In the genomic region with DNA sequence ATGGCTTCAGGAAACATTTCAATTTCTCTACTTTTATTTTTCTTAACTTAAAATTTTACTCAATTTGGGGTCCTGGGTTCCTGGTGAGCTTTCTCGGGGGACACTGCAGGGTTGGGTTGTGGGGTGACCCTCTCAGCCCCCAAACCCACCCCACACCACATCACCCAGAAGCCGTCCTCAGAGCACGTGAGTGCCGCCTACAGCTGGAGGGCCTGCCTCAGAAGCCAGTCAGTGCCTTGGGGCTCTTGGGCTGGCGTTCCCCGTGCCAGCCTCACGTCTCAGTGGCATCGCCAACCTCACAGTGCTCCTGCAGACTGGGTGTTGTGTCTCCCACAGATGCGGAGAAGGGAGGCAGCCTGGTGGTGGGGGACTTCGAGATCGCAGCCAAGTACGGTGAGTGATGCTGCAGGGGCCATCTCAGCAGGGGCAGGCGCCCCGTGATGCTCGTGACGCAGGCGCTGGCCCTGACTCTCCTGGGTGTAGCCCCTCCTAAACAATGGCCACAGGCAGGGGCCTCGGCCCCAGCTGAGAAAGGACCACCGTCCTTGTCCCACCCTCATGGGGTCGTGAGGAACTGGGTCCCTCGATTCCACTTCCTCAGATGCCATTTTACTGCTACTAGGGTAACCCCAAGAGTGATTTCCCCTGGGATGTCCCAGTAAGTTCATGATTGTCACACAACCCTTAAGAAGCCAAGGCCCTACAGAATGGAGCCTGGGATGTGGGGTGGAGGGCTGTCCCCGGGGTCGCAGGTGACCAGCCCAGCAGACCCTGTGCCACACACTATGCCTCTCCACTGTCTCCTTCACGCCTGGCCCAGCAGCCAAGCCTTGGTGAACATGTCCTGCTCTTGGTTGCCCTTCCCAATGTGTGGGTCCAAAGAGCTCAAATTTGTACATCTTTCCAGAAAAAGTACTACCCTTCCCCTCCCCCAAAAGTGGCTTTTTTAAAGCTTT, we compare ENCODE assay signal across 11 cellular contexts. TPM values are rescaled to one million over a fixed set of nuclear protein-coding genes. Genes with fewer than 3 reads are reported as not detected.
DNase-seq lines count a peak whose midpoint lies in the region; ATAC-seq and TF ChIP-seq lines count a peak whose summit lies in the region.
"Had no signal": no experiment of that assay in that cellular context is flagged by ENCODE, and none has a peak within 500 bp of the region (broad histone marks: within the 10 kb centered on the region; RNA-seq: fewer than 3 reads in every experiment).

No MANE protein-coding gene starts in this region.

- H3K27me3 ChIP-seq in cardiac muscle cell (no peaks in the 10 kb centered on the region), foreskin keratinocyte (no peaks in the 10 kb centered on the region), stomach (no peaks in the 10 kb centered on the region)

- no peak for TF ChIP-seq EP300 in stomach (IDR thresholded peaks at IDR 0.05)

- no peak for TF ChIP-seq CTCF in cardiac muscle cell (IDR thresholded peaks at IDR 0.05; ENCODE audit: low read depth, low read length)
- no peak for TF ChIP-seq CTCF in RWPE1 (conservative IDR thresholded peaks at IDR 0.05; ENCODE audit: low read depth)
- TF ChIP-seq CTCF in foreskin keratinocyte (conservative IDR thresholded peaks at IDR 0.05), result no peak
- no peak for TF ChIP-seq CTCF in stomach (IDR thresholded peaks at IDR 0.05)

- H3K4me3 ChIP-seq in cardiac muscle cell, result no peak overlapping the region
- H3K4me3 ChIP-seq in stomach, result no peak overlapping the region

- CTCF ChIA-PET in RWPE1 (lab: Yijun Ruan, JAX), result interaction anchor here (0.6 to 1.1 kb wide), 4 partner anchors 23 to 262 kb away, joined by 3 to 10 read pairs (median 4); a partner anchor contains a TSS

- peak overlapping the region; percentile 70 for H3K27ac ChIP-seq in cardiac muscle cell
- H3K27ac ChIP-seq in RWPE1, result peak overlapping the region; percentile 94
- peak overlapping the region; percentile 74 for H3K27ac ChIP-seq in foreskin keratinocyte
- H3K27ac ChIP-seq in stomach, result peak overlapping the region in 3 of 5 donors; percentile 41 to 70 (median 47)

- POLR2A ChIA-PET in RWPE1 (lab: Yijun Ruan, JAX; ENCODE audit: low non-redundant PET), result interaction anchor here (2.1 kb wide), 1 partner anchor 24 kb away, joined by 15 read pairs; a partner anchor contains a TSS

- H3K36me3 ChIP-seq in cardiac muscle cell (no peaks in the 10 kb centered on the region), stomach (peaks cover 3 to 65% (median 47%) of the 10 kb centered on the region in 4 donors)

- no peak overlapping the region for H3K4me3 Mint-ChIP-seq in activated T-cell treated with anti-CD3 and anti-CD28 coated beads, Interleukin-2, amount 50 U/mL, for 72 hours
- H3K4me3 Mint-ChIP-seq: mesothelial cell of epicardium had no signal

- no peaks in the 10 kb centered on the region for H3K27me3 Mint-ChIP-seq in activated T-cell treated with anti-CD3 and anti-CD28 coated beads, Interleukin-2, amount 50 U/mL, for 72 hours (ENCODE audit: low read depth)

- peaks cover 11% of the 10 kb centered on the region for H3K4me1 Mint-ChIP-seq in activated T-cell treated with anti-CD3 and anti-CD28 coated beads, Interleukin-2, amount 50 U/mL, for 72 hours (ENCODE audit: low read depth)

- no peak overlapping the region for H3K27ac Mint-ChIP-seq in activated T-cell treated with anti-CD3 and anti-CD28 coated beads, Interleukin-2, amount 50 U/mL, for 72 hours
- H3K27ac Mint-ChIP-seq: mesothelial cell of epicardium had no signal

- no peak for TF ChIP-seq POLR2A in stomach (IDR thresholded peaks at IDR 0.05)

- peaks cover 31% of the 10 kb centered on the region for H3K4me1 ChIP-seq in cardiac muscle cell (ENCODE audit: low read depth)
- peaks cover 19% of the 10 kb centered on the region for H3K4me1 ChIP-seq in foreskin keratinocyte
- H3K4me1 ChIP-seq in stomach, result peaks cover 17 to 34% (median 31%) of the 10 kb centered on the region in 4 donors

- WGBS in stomach, 5 donors, result 92 to 97% (median 96%) methylated on average over 14 to 24 of the region's 24 CpGs

- peaks cover 0 to 4% of the 10 kb centered on the region in 2 donors for H3K36me3 Mint-ChIP-seq in activated T-cell treated with anti-CD3 and anti-CD28 coated beads, Interleukin-2, amount 50 U/mL, for 72 hours (ENCODE audit: insufficient read depth in 2 of 2)

- H3K9me3 Mint-ChIP-seq in activated T-cell treated with anti-CD3 and anti-CD28 coated beads, Interleukin-2, amount 50 U/mL, for 72 hours, result no peaks in the 10 kb centered on the region
- H3K9me3 Mint-ChIP-seq: mesothelial cell of epicardium had no signal

- intact Hi-C loops in Right ventricle myocardium superior (cut with DNase I) (no loop called here), stomach (cut with DNase I; ENCODE audit: low total_unique reads) (no loop called here)

- DNase-seq in cardiac muscle cell (ENCODE audit: low read depth in 1 of 2, low spot score in 1 of 2), result no peak
- DNase-seq in Right ventricle myocardium superior, result no peak
- no peak for DNase-seq in RWPE1 (ENCODE audit: low spot score)
- no peak for DNase-seq in foreskin keratinocyte
- DNase-seq in stomach, result peak; percentile 22
- DNase-seq in activated T-cell treated with anti-CD3 and anti-CD28 coated beads, Interleukin-2, amount 50 U/mL, for 72 hours, result no peak
- DNase-seq: NCI-H2171 treated with DMSO at 0.1 percent for 48 hours, nucleus accumbens had no signal

- H3K9me3 ChIP-seq in cardiac muscle cell (ENCODE audit: low read depth) (no peaks in the 10 kb centered on the region), stomach (no peaks in the 10 kb centered on the region)

- ATAC-seq in Right ventricle myocardium superior (ENCODE audit: poor library complexity) (no peak), foreskin keratinocyte (no peak), GM21723 (IDR thresholded peaks at IDR 0.05; ENCODE audit: unreplicated experiment) (no peak), HG03457 (IDR thresholded peaks at IDR 0.05; ENCODE audit: unreplicated experiment) (no peak)
- no peak for ATAC-seq in activated T-cell treated with anti-CD3 and anti-CD28 coated beads, Interleukin-2, amount 50 U/mL, for 72 hours (replicated peaks in 1 of 2)

RNA-seq across cellular contexts. Expression of a gene that starts 23.8 kb away (rescaled TPM):
- total RNA-seq in cardiac muscle cell, result 243 and 268 TPM in 2 replicates
- polyA plus RNA-seq in cardiac muscle cell, result 178 and 192 TPM in 2 replicates
- 170 TPM for total RNA-seq in Right ventricle myocardium superior
- total RNA-seq in foreskin keratinocyte, result 311 and 439 TPM in 2 replicates
- 196 and 255 TPM in 2 replicates for polyA plus RNA-seq in foreskin keratinocyte
- total RNA-seq in stomach, result 100 to 1,000 TPM in 2 of 5 donors, 10 to 100 TPM in 3; 34.4 to 116 (median 78.8) TPM
- polyA plus RNA-seq in stomach, result 10 to 100 TPM; 23.1 to 34.0 (median 28.8) TPM
- 10 to 100 TPM; 43.7 to 48.3 TPM for total RNA-seq in activated T-cell treated with anti-CD3 and anti-CD28 coated beads, Interleukin-2, amount 50 U/mL, for 72 hours

RNA-seq across cellular contexts. Expression of a gene that starts 28.5 kb away (rescaled TPM):
- total RNA-seq in cardiac muscle cell, result 107 and 110 TPM in 2 replicates
- polyA plus RNA-seq in cardiac muscle cell, result 95.7 and 107 TPM in 2 replicates
- 118 TPM for total RNA-seq in Right ventricle myocardium superior
- 74.6 and 78.4 TPM in 2 replicates for total RNA-seq in foreskin keratinocyte
- polyA plus RNA-seq in foreskin keratinocyte, result 70.2 and 73.3 TPM in 2 replicates
- total RNA-seq in stomach, result 100 to 1,000 TPM in 3 of 5 donors, 10 to 100 TPM in 2; 44.2 to 110 (median 104) TPM
- polyA plus RNA-seq in stomach, result 10 to 100 TPM; 38.5 to 56.6 (median 40.7) TPM
- total RNA-seq in activated T-cell treated with anti-CD3 and anti-CD28 coated beads, Interleukin-2, amount 50 U/mL, for 72 hours, result 10 to 100 TPM; 55.3 to 58.7 TPM
